8 cellular contexts compared by ENCODE assay signal in the genomic region with DNA sequence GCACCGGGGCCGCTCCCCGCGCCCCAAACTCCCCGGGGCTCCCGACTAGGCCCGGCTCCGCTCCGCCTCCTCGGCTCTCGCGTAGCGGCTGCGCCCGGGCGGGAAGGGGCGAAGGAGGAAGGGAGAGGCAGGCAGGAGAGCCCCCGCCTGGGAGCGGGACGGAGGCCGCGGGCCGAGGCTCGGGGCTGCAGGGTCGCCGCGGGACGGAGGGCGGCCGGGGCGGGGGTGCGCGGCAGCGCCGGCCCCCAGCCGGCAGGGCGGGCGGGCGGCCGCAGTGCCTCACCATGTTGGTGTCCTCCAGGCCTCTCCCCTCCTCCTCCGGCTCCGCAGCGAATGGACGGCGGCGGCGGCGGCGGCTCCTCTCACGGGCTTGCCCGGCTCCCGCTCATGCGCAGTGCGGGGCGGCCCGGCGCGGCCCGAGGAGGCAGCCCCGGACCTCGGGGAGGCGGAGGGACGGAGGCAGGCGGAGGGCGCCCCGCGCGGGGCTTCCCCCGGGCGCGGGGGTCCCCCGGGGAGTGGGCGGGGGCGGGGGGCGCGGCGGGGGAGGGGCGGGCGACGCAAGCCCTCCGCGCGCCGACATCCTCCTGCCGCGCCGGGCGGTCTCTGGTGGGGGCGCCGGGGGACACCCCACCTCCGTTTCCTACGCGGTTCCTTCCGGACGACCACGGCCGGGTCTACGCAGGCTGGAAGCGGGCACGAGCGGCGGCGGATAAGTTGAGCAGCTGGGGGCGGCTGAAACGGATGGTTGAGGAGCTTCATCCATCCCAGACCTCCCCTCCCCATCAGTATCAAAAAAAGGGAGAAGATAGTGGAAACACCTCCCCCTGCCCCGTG. TPM values are rescaled to one million over a fixed set of nuclear protein-coding genes. Genes with fewer than 3 reads are reported as not detected.
A peak's percentile ranks its signal among the peaks of the same experiment; 100 is the strongest.
DNase-seq lines count a peak whose midpoint lies in the region; ATAC-seq and TF ChIP-seq lines count a peak whose summit lies in the region.

A gene (minus strand): TSS at position 335 of the 834 bp plus-strand sequence. CDS start 49 bp downstream, at position 286.

- H3K36me3 Mint-ChIP-seq in activated T-helper 17 cell treated with anti-CD3 and anti-CD28 coated beads, Interleukin-2, amount 50 U/mL, for 72 hours (ENCODE audit: low read depth), result no peaks in the 10 kb centered on the region
- H3K36me3 Mint-ChIP-seq in natural killer cell, result no peaks in the 10 kb centered on the region

- peak within 1 kb of the TSS; percentile 71; the same call in 1 of the 2 replicates for H3K9ac ChIP-seq in KMS-11

- H3K27ac ChIP-seq in DOHH2 (ENCODE audit: low read depth, low read length) (peak within 1 kb of the TSS; percentile 54), KMS-11 (peak within 1 kb of the TSS; percentile 13; the same call in 1 of the 2 replicates), RWPE2 (ENCODE audit: poor library complexity, severe bottlenecking) (peak within 1 kb of the TSS; percentile 58)

- intact Hi-C loops in natural killer cell (cut with micrococcal nuclease), result no loop called here

- peak within 1 kb of the TSS; percentile 85 for H3K27ac Mint-ChIP-seq in activated T-helper 17 cell treated with anti-CD3 and anti-CD28 coated beads, Interleukin-2, amount 50 U/mL, for 72 hours
- peak within 1 kb of the TSS in 1 of 2 donors; percentile 86 for H3K27ac Mint-ChIP-seq in natural killer cell

- H4K20me1 ChIP-seq in DOHH2 (ENCODE audit: control insufficient read depth, insufficient read depth, low read depth, low read length), result peaks cover 23% of the 10 kb centered on the region; the same call in 1 of the 2 replicates
- H4K20me1 ChIP-seq in KMS-11 (ENCODE audit: insufficient read depth), result no peaks in the 10 kb centered on the region

- H3F3A ChIP-seq in DOHH2 (ENCODE audit: control insufficient read depth, insufficient read depth), result peaks cover 10% of the 10 kb centered on the region; the same call in 1 of the 2 replicates

- H3K36me3 ChIP-seq in DOHH2 (ENCODE audit: control insufficient read depth, low read length), result no peaks in the 10 kb centered on the region
- H3K36me3 ChIP-seq in KMS-11 (ENCODE audit: insufficient read depth), result no peaks in the 10 kb centered on the region
- no peaks in the 10 kb centered on the region for H3K36me3 ChIP-seq in RWPE2 (ENCODE audit: low read depth)

- no peaks in the 10 kb centered on the region for H3K27me3 Mint-ChIP-seq in activated T-helper 17 cell treated with anti-CD3 and anti-CD28 coated beads, Interleukin-2, amount 50 U/mL, for 72 hours
- no peaks in the 10 kb centered on the region for H3K27me3 Mint-ChIP-seq in natural killer cell (ENCODE audit: low read depth in 2 of 2)

- no peaks in the 10 kb centered on the region for H3K9me3 Mint-ChIP-seq in activated T-helper 17 cell treated with anti-CD3 and anti-CD28 coated beads, Interleukin-2, amount 50 U/mL, for 72 hours
- no peaks in the 10 kb centered on the region for H3K9me3 Mint-ChIP-seq in natural killer cell

- H3K27me3 ChIP-seq in DOHH2 (ENCODE audit: control insufficient read depth, low read length) (no peaks in the 10 kb centered on the region), KMS-11 (ENCODE audit: insufficient read depth, low read depth) (no peaks in the 10 kb centered on the region), RWPE2 (ENCODE audit: insufficient read depth, poor library complexity, severe bottlenecking) (no peaks in the 10 kb centered on the region)

- peak within 1 kb of the TSS; percentile 82; the same call in 1 of the 2 replicates for H2AFZ ChIP-seq in KMS-11 (ENCODE audit: low read depth)

- TF ChIP-seq CTCF in DOHH2 (IDR thresholded peaks at IDR 0.05; ENCODE audit: low read depth, low read length, poor library complexity, severe bottlenecking) (no peak), KMS-11 (conservative IDR thresholded peaks at IDR 0.05; ENCODE audit: low read depth, low read length) (no peak), RWPE2 (IDR thresholded peaks at IDR 0.05; ENCODE audit: poor library complexity, severe bottlenecking) (no peak), fibroblast of mammary gland (conservative IDR thresholded peaks at IDR 0.05; ENCODE audit: control insufficient read depth, insufficient read depth, low read depth, low read length) (no peak), natural killer cell (IDR thresholded peaks at IDR 0.05) (no peak)

- peak within 1 kb of the TSS; percentile 69 for H3K4me2 ChIP-seq in DOHH2 (ENCODE audit: low read length)
- H3K4me2 ChIP-seq in KMS-11, result peak within 1 kb of the TSS; percentile 97

- peak; percentile 87 for ATAC-seq in GM21737 (IDR thresholded peaks at IDR 0.05; ENCODE audit: unreplicated experiment)
- peak; percentile 89 for ATAC-seq in RWPE2 (ENCODE audit: low read depth)
- peak; percentile 95 for ATAC-seq in activated T-helper 17 cell treated with anti-CD3 and anti-CD28 coated beads, Interleukin-2, amount 50 U/mL, for 72 hours (replicated peaks)
- peak; percentile 90 to 96 (median 92) for ATAC-seq in natural killer cell

- H3K79me2 ChIP-seq in DOHH2 (ENCODE audit: control insufficient read depth, low read length), result peaks cover 45% of the 10 kb centered on the region
- peaks cover 44% of the 10 kb centered on the region for H3K79me2 ChIP-seq in KMS-11 (ENCODE audit: insufficient read depth, low read depth)

- H3K4me3 Mint-ChIP-seq in activated T-helper 17 cell treated with anti-CD3 and anti-CD28 coated beads, Interleukin-2, amount 50 U/mL, for 72 hours, result peak within 1 kb of the TSS; percentile 88
- H3K4me3 Mint-ChIP-seq in natural killer cell, result peak within 1 kb of the TSS; percentile 95

- H3K4me1 ChIP-seq in DOHH2 (ENCODE audit: control insufficient read depth, low read length), result peaks cover 38% of the 10 kb centered on the region
- peaks cover 20% of the 10 kb centered on the region for H3K4me1 ChIP-seq in KMS-11 (ENCODE audit: low read depth, poor library complexity, severe bottlenecking)
- H3K4me1 ChIP-seq in RWPE2 (ENCODE audit: insufficient read depth, poor library complexity, severe bottlenecking), result peaks cover 10% of the 10 kb centered on the region

- H3K9me3 ChIP-seq in DOHH2 (ENCODE audit: control insufficient read depth, insufficient read depth, low read length), result no peaks in the 10 kb centered on the region
- H3K9me3 ChIP-seq in RWPE2 (ENCODE audit: severe bottlenecking), result no peaks in the 10 kb centered on the region

- peak; percentile 90 for DNase-seq in RWPE2 (ENCODE audit: low spot score)
- peak; percentile 63 for DNase-seq in fibroblast of mammary gland (ENCODE audit: low read depth)
- DNase-seq in natural killer cell, result peak; percentile 90
- peak; percentile 69 to 82 (median 80) for DNase-seq in stimulated activated naive CD4-positive, alpha-beta T cell (lab: John Stamatoyannopoulos, UW)

- peak within 1 kb of the TSS; percentile 92 for H3K4me3 ChIP-seq in DOHH2 (ENCODE audit: low read length)
- peak within 1 kb of the TSS; percentile 64 for H3K4me3 ChIP-seq in KMS-11 (IDR thresholded peaks at IDR 0.05; ENCODE audit: insufficient read depth, low read depth, low read length)
- H3K4me3 ChIP-seq in RWPE2 (ENCODE audit: severe bottlenecking), result peak within 1 kb of the TSS; percentile 100
- H3K4me3 ChIP-seq in fibroblast of mammary gland (ENCODE audit: control insufficient read depth, low read depth, low read length), result peak within 1 kb of the TSS; percentile 85

- H3K9me2 ChIP-seq in DOHH2 (replicated peaks; ENCODE audit: control insufficient read depth, low read length), result no peaks in the 10 kb centered on the region

- H3K4me1 Mint-ChIP-seq in activated T-helper 17 cell treated with anti-CD3 and anti-CD28 coated beads, Interleukin-2, amount 50 U/mL, for 72 hours, result peaks cover 9% of the 10 kb centered on the region
- peaks cover 19 to 36% of the 10 kb centered on the region in 2 donors for H3K4me1 Mint-ChIP-seq in natural killer cell

RNA-seq across cellular contexts. Expression of the gene that starts here (rescaled TPM):
- total RNA-seq in activated T-helper 17 cell treated with anti-CD3 and anti-CD28 coated beads, Interleukin-2, amount 50 U/mL, for 72 hours, result 10 to 100 TPM; 37.0 to 59.5 TPM
- 10 to 100 TPM; 46.5 to 62.0 (median 51.7) TPM for total RNA-seq in natural killer cell

Comparison
In these comparisons a context has a peak if more than half of its experiments do, and no peak if none do; other contexts are left out.
1. Peak in every context shown above with its lines: DNase-seq, ATAC-seq, H3K4me3 ChIP-seq and H3K27ac ChIP-seq.